9 cellular contexts compared by ENCODE assay signal in genomic region chrX:21974011-21974385, GRCh38. TPM values are rescaled to one million over a fixed set of nuclear protein-coding genes. Genes with fewer than 3 reads are reported as not detected.
DNase-seq lines count a peak whose midpoint lies in the region; ATAC-seq lines count a peak whose summit lies in the region.
"Had no signal": no experiment of that assay in that cellular context is flagged by ENCODE, and none has a peak within 500 bp of the region (broad histone marks: within the 10 kb centered on the region; RNA-seq: fewer than 3 reads in every experiment).

No MANE protein-coding gene starts in this region.

- H3K4me1 ChIP-seq in naive thymus-derived CD4-positive, alpha-beta T cell (ENCODE audit: control insufficient read depth in 2 of 2, insufficient read depth in 2 of 2, low read length in 2 of 2): peaks cover 10% of the 10 kb centered on the region in 2 donors

- H3K36me3 ChIP-seq in naive thymus-derived CD4-positive, alpha-beta T cell (ENCODE audit: control insufficient read depth in 2 of 3, insufficient read depth in 3 of 3, low read length in 3 of 3): peaks cover 0 to 4% (median 0%) of the 10 kb centered on the region in 3 experiments

- ATAC-seq in HG02798 (IDR thresholded peaks at IDR 0.05; ENCODE audit: poor library complexity, unreplicated experiment): peak; percentile 91
- ATAC-seq in T-helper 17 cell: peak; percentile 57
- ATAC-seq in naive thymus-derived CD4-positive, alpha-beta T cell: peak; percentile 61
- ATAC-seq: Panc1 had no signal

- H3K27me3 ChIP-seq in naive thymus-derived CD4-positive, alpha-beta T cell (ENCODE audit: control insufficient read depth in 2 of 2, insufficient read depth in 2 of 2, low read length in 2 of 2): no peaks in the 10 kb centered on the region

- H3K4me3 ChIP-seq in naive thymus-derived CD4-positive, alpha-beta T cell (ENCODE audit: low read length): peak overlapping the region; percentile 15

- H3K9me3 ChIP-seq in T-helper 17 cell (ENCODE audit: control insufficient read depth, low read length, poor library complexity, severe bottlenecking): no peaks in the 10 kb centered on the region
- H3K9me3 ChIP-seq in naive thymus-derived CD4-positive, alpha-beta T cell (ENCODE audit: control insufficient read depth in 2 of 3, low read length in 3 of 3): no peaks in the 10 kb centered on the region

- H3K27ac ChIP-seq in naive thymus-derived CD4-positive, alpha-beta T cell (ENCODE audit: low read depth, low read length): peak overlapping the region; percentile 61

- CTCF ChIA-PET in naive thymus-derived CD4-positive, alpha-beta T cell (lab: Charles Lee): interaction anchor here (1.2 to 1.9 kb wide), 2 partner anchors 11 to 263 kb away, joined by 3 to 9 read pairs; no protein-coding TSS in a partner anchor

- POLR2A ChIA-PET in naive thymus-derived CD4-positive, alpha-beta T cell (lab: Charles Lee): no interaction called here

- DNase-seq in DMS53 (lab: John Stamatoyannopoulos, UW) (peak; percentile 28), DMS53 treated with DMSO at 0.1 percent for 48 hours (lab: John Stamatoyannopoulos, UW; ENCODE audit: unreplicated experiment) (no peak), T-helper 17 cell (no peak), NCI-H82 (lab: John Stamatoyannopoulos, UW) (no peak), epidermal melanocyte (ENCODE audit: insufficient read length, low spot score) (no peak)
- DNase-seq in naive thymus-derived CD4-positive, alpha-beta T cell: peak in 6 of 9 donors; percentile 10 to 25 (median 18)
- no peak for DNase-seq in stimulated activated CD4-positive, alpha-beta T cell treated with anti-CD3 and anti-CD28 coated beads, Interleukin-4, amount 100 ng/mL, for 4 hours

- peaks cover 11% of the 10 kb centered on the region for H3K4me1 Mint-ChIP-seq in T-helper 17 cell
- H3K4me1 Mint-ChIP-seq in naive thymus-derived CD4-positive, alpha-beta T cell: peaks cover 0 to 37% (median 26%) of the 10 kb centered on the region in 7 donors

- H3K36me3 Mint-ChIP-seq in T-helper 17 cell (ENCODE audit: low read depth): no peaks in the 10 kb centered on the region
- H3K36me3 Mint-ChIP-seq in naive thymus-derived CD4-positive, alpha-beta T cell: peaks cover 0 to 13% (median 8%) of the 10 kb centered on the region in 5 donors

- H3K27ac Mint-ChIP-seq in T-helper 17 cell: peak overlapping the region; percentile 93
- H3K27ac Mint-ChIP-seq in naive thymus-derived CD4-positive, alpha-beta T cell: peak overlapping the region; percentile 94 to 98 (median 95)

- H3K4me3 Mint-ChIP-seq in T-helper 17 cell: peak overlapping the region; percentile 82
- H3K4me3 Mint-ChIP-seq in naive thymus-derived CD4-positive, alpha-beta T cell: peak overlapping the region; percentile 70 to 90 (median 82)

- intact Hi-C loops in naive thymus-derived CD4-positive, alpha-beta T cell (cut with micrococcal nuclease): loop anchor here (1.0 to 10.0 kb wide), 6 partner anchors 11 to 1709 kb away; partner anchors contain the start of genes MBTPS2 (in 2 of the 2), RPS6KA3 (in 1 of the 2) and SMS (in 1 of the 2)

- H3K9me3 Mint-ChIP-seq in naive thymus-derived CD4-positive, alpha-beta T cell: no peaks in the 10 kb centered on the region

- no peaks in the 10 kb centered on the region for H3K27me3 Mint-ChIP-seq in T-helper 17 cell
- no peaks in the 10 kb centered on the region for H3K27me3 Mint-ChIP-seq in naive thymus-derived CD4-positive, alpha-beta T cell

RNA-seq across cellular contexts. Expression of gene SMS, which starts 33.5 kb away (rescaled TPM):
- 10 to 100 TPM; 15.6 to 19.6 TPM for total RNA-seq in T-helper 17 cell
- 10 to 100 TPM; 14.7 to 57.4 (median 20.4) TPM for total RNA-seq in naive thymus-derived CD4-positive, alpha-beta T cell
- 10 to 100 TPM; 33.6 to 35.9 TPM for polyA plus RNA-seq in naive thymus-derived CD4-positive, alpha-beta T cell

RNA-seq across cellular contexts. Expression of gene PHEX, which starts 58.1 kb away (rescaled TPM):
- total RNA-seq in T-helper 17 cell: under 1 TPM; 0.32 to 0.91 TPM
- under 1 TPM; 0.08 to 0.32 (median 0.12) TPM for total RNA-seq in naive thymus-derived CD4-positive, alpha-beta T cell
- not detected for polyA plus RNA-seq in naive thymus-derived CD4-positive, alpha-beta T cell

Comparison
In these comparisons a context has a peak if more than half of its experiments do, and no peak if none do; other contexts are left out.
1. DNase-seq: peak in DMS53 (single experiment) and naive thymus-derived CD4-positive, alpha-beta T cell (6 of 9); none in DMS53 treated with DMSO at 0.1 percent for 48 hours (single experiment), T-helper 17 cell (0 of 3), NCI-H82 (single experiment), stimulated activated CD4-positive, alpha-beta T cell treated with anti-CD3 and anti-CD28 coated beads, Interleukin-4, amount 100 ng/mL, for 4 hours (0 of 2) and epidermal melanocyte (single experiment).
2. Peak in every context shown above with its lines, with median percentiles within 50 percentile points of each other: ATAC-seq.